ENCODE assay signal across 11 cellular contexts in the genomic region with DNA sequence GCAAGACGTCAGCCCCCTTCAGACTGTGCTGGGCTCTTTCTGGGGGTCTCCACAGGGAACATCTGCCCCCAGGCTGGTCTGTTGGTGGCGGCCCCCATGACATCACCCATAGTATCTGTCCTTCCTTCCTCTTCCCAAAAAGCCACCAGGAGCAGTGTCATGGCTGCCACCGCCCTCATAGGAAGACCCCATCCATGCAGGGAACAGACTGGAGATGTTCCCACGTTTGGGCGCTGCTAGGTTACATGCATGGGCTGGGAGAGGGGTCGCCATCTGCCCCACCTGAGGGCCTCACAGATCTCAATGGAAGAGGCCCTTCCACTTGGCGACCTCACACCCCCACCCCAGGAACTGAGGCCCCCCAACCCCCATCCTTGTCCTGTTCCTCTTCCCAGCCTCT. TPM values are rescaled to one million over a fixed set of nuclear protein-coding genes. Genes with fewer than 3 reads are reported as not detected.
"Had no signal": no experiment of that assay in that cellular context is flagged by ENCODE, and none has a peak within 500 bp of the region (broad histone marks: within the 10 kb centered on the region; RNA-seq: fewer than 3 reads in every experiment).

No MANE protein-coding gene starts in this region.

- H3K4me1 ChIP-seq: HAP-1 had no signal

- H3K36me3 ChIP-seq: HAP-1 had no signal

- H3K9ac ChIP-seq: GM23248 had no signal

- FAIRE-seq: H1, H54 had no signal

- H3K27ac ChIP-seq: GM23248 had no signal

- H3K4me3 Mint-ChIP-seq: GM23338, H9, HFFc6 had no signal

- H3K9me3 ChIP-seq: HAP-1 had no signal

- DNase-seq: GM23248, GOT3, HCEC 1CT, HFFc6 had no signal

- H3K27ac Mint-ChIP-seq: GM23338, HFFc6 had no signal

- H3K4me3 ChIP-seq: GM23248, GM23338, HAP-1 had no signal

- H2AFZ ChIP-seq: GM23248 had no signal

RNA-seq across cellular contexts. Expression of a gene that starts 5.1 kb away (rescaled TPM):
- total RNA-seq: GM23248, GM23338, H1, H4, H7, H9, HFFc6 had no signal
- polyA plus RNA-seq: GM23248, GM23338, H1 had no signal

RNA-seq across cellular contexts. Expression of a gene that starts 36.3 kb away (rescaled TPM):
- total RNA-seq: HFFc6 had no signal
- polyA plus RNA-seq: GM23248 had no signal
